24 cellular contexts compared by ENCODE assay signal in genomic region chr2:152632736-152633135, GRCh38.
DNase-seq lines count a peak whose midpoint lies in the region; FAIRE-seq and TF ChIP-seq lines count a peak whose summit lies in the region.
"Had no signal": no experiment of that assay in that cellular context is flagged by ENCODE, and none has a peak within 500 bp of the region (broad histone marks: within the 10 kb centered on the region; RNA-seq: fewer than 3 reads in every experiment).

No MANE protein-coding gene starts in this region.

- H3K27me3 Mint-ChIP-seq in astrocyte (ENCODE audit: low read depth, unreplicated experiment) (no peaks in the 10 kb centered on the region), HFFc6 (ENCODE audit: insufficient read depth) (no peaks in the 10 kb centered on the region; the same call in 1 of the 2 replicates)
- H3K27me3 Mint-ChIP-seq: B cell had no signal

- H3K9ac ChIP-seq in astrocyte (ENCODE audit: low read length), result no peak overlapping the region
- H3K9ac ChIP-seq: BLaER1 had no signal

- H3K36me3 Mint-ChIP-seq in astrocyte (ENCODE audit: low read depth, unreplicated experiment), result peaks cover 11% of the 10 kb centered on the region
- no peaks in the 10 kb centered on the region for H3K36me3 Mint-ChIP-seq in HFFc6 (ENCODE audit: low read depth)
- H3K36me3 Mint-ChIP-seq: CD4-positive, CD25-positive, alpha-beta regulatory T cell; CD8-positive, alpha-beta T cell had no signal

- no peak overlapping the region for H3K27ac ChIP-seq in astrocyte (ENCODE audit: low read depth, low read length)
- H3K27ac ChIP-seq: 22Rv1, BLaER1, C4-2B had no signal

- no peak overlapping the region for H3K4me2 ChIP-seq in astrocyte (ENCODE audit: low read length)
- H3K4me2 ChIP-seq: BLaER1, GM23338 had no signal

- no peaks in the 10 kb centered on the region for H3K27me3 ChIP-seq in astrocyte (ENCODE audit: insufficient read depth, low read length)
- H3K27me3 ChIP-seq: BLaER1 had no signal

- H3K4me3 ChIP-seq in astrocyte (ENCODE audit: insufficient read depth, low read depth, low read length), result no peak overlapping the region
- H3K4me3 ChIP-seq: BLaER1, GM12878, GM23338 had no signal

- FAIRE-seq in astrocyte (lab: Jason Lieb, UNC), result no peak
- FAIRE-seq: A204.1, GM12878, GM18507 had no signal

- H3K9me3 ChIP-seq in astrocyte (ENCODE audit: insufficient read depth, low read depth, low read length), result no peaks in the 10 kb centered on the region
- H3K9me3 ChIP-seq: BLaER1, Caco-2 had no signal

- no peaks in the 10 kb centered on the region for H3K9me3 Mint-ChIP-seq in astrocyte (ENCODE audit: unreplicated experiment)
- H3K9me3 Mint-ChIP-seq in HFFc6, result no peaks in the 10 kb centered on the region
- H3K9me3 Mint-ChIP-seq: CD4-positive, CD25-positive, alpha-beta regulatory T cell; CD8-positive, alpha-beta T cell; GM23338; H9 had no signal

- peaks cover 7% of the 10 kb centered on the region for H4K20me1 ChIP-seq in astrocyte (ENCODE audit: insufficient read depth, low read length)

- peaks cover 9% of the 10 kb centered on the region for H3K4me1 Mint-ChIP-seq in astrocyte (ENCODE audit: low read depth, unreplicated experiment)
- peaks cover 6% of the 10 kb centered on the region; the same call in 1 of the 2 replicates for H3K4me1 Mint-ChIP-seq in HFFc6 (ENCODE audit: low read depth)
- H3K4me1 Mint-ChIP-seq: GM23338, H9 had no signal

- H3K4me3 Mint-ChIP-seq in astrocyte (ENCODE audit: unreplicated experiment) (no peak overlapping the region), HFFc6 (no peak overlapping the region)
- H3K4me3 Mint-ChIP-seq: B cell; CD4-positive, CD25-positive, alpha-beta regulatory T cell; CD8-positive, alpha-beta T cell; GM23338; H9 had no signal

- H3K4me1 ChIP-seq in astrocyte (ENCODE audit: insufficient read depth, low read length), result no peaks in the 10 kb centered on the region
- H3K4me1 ChIP-seq: Caco-2 had no signal

- no peaks in the 10 kb centered on the region for H3K79me2 ChIP-seq in astrocyte (ENCODE audit: insufficient read depth, low read length)

- peaks cover 6% of the 10 kb centered on the region for H3K36me3 ChIP-seq in astrocyte (ENCODE audit: insufficient read depth, low read length)

- in situ Hi-C loops in GM13976 (cut with MboI; ENCODE audit: low sequenced_read_pairs, unreplicated experiment), result loop anchor here (5.0 to 10.0 kb wide), 2 partner anchors 445 to 598 kb away; no protein-coding TSS in a partner anchor

- no peak overlapping the region for H2AFZ ChIP-seq in astrocyte (ENCODE audit: low read depth, low read length)
- H2AFZ ChIP-seq: GM23338 had no signal

- DNase-seq in AG08396 (ENCODE audit: low spot score) (peak; percentile 24), EH (ENCODE audit: low read depth) (peak; percentile 38), astrocyte (ENCODE audit: low read depth) (peak; percentile 14), fibroblast of peridontal ligament (ENCODE audit: extremely low read depth) (peak; percentile 23), HFFc6 (no peak), GM13976 (ENCODE audit: low spot score) (no peak), NCI-H1417 treated with DMSO at 0.1 percent for 48 hours (lab: John Stamatoyannopoulos, UW) (no peak), NOMO-1 treated with dmso at 0.1 percent for 144 hours (lab: John Stamatoyannopoulos, UW; ENCODE audit: unreplicated experiment) (no peak)
- DNase-seq: Caco-2; CD4-positive, CD25-positive, alpha-beta regulatory T cell; CD8-positive, alpha-beta T cell; DMS153; DND-41; EL; GDM1; H9 had no signal

- H3K27ac Mint-ChIP-seq in astrocyte (ENCODE audit: unreplicated experiment) (no peak overlapping the region), HFFc6 (no peak overlapping the region)
- H3K27ac Mint-ChIP-seq: B cell; CD4-positive, CD25-positive, alpha-beta regulatory T cell; CD8-positive, alpha-beta T cell; GM23338; H9 had no signal

- TF ChIP-seq CTCF in astrocyte (IDR thresholded peaks at IDR 0.05; ENCODE audit: insufficient read depth, low read depth, low read length), result no peak
- TF ChIP-seq CTCF in HFFc6 (IDR thresholded peaks at IDR 0.05), result no peak
- no peak for TF ChIP-seq CTCF in GM13976 (IDR thresholded peaks at IDR 0.05; ENCODE audit: borderline replicate concordance, control extremely low read depth, extremely low read depth, insufficient read depth, missing control alignments)

Comparison
In these comparisons a context has a peak if more than half of its experiments do, and no peak if none do; other contexts are left out.
1. DNase-seq: peak in AG08396 (single experiment), EH (single experiment), astrocyte (single experiment) and fibroblast of peridontal ligament (single experiment); none in HFFc6 (single experiment), GM13976 (single experiment), NCI-H1417 treated with DMSO at 0.1 percent for 48 hours (single experiment) and NOMO-1 treated with dmso at 0.1 percent for 144 hours (single experiment).